ENCODE assay signal across 14 cellular contexts in the genomic region with DNA sequence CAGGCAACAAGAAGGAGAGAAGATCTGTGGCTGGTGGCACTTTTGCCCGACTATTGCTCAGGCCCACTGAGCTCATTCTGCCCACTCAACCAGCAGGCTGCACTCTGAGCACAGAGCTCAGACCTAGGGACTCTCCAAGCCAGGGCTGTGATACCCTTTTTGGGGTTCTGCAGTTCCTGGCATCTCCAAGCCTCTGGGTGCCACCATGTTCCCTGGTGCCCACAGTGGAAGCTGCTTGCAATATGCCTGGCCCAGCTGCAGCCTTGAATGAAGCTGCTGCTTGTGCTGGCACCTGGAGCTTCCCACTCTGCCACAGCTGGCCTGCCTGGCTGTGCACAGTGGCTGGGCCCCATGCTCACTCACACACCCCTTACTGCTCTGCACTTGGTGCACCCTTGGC.
DNase-seq lines count a peak whose midpoint lies in the region; ATAC-seq and TF ChIP-seq lines count a peak whose summit lies in the region.
"Had no signal": no experiment of that assay in that cellular context is flagged by ENCODE, and none has a peak within 500 bp of the region (broad histone marks: within the 10 kb centered on the region; RNA-seq: fewer than 3 reads in every experiment).

No MANE protein-coding gene starts in this region.

- no peaks in the 10 kb centered on the region for H3K36me3 ChIP-seq in esophagus muscularis mucosa
- H3K36me3 ChIP-seq: HAP-1 had no signal

- ATAC-seq in activated CD8-positive, alpha-beta memory T cell treated with anti-CD3 and anti-CD28 coated beads, Interleukin-2, amount 10 ng/mL, durations not matched to agents 7 days and 5 days = no peak
- ATAC-seq in GM21723 (IDR thresholded peaks at IDR 0.05; ENCODE audit: unreplicated experiment) = no peak
- ATAC-seq: CD8-positive, alpha-beta T cell had no signal

- H3K4me3 Mint-ChIP-seq in activated CD8-positive, alpha-beta memory T cell treated with anti-CD3 and anti-CD28 coated beads, Interleukin-2, amount 10 ng/mL, durations not matched to agents 7 days and 5 days = no peak overlapping the region
- no peak overlapping the region for H3K4me3 Mint-ChIP-seq in osteocyte (ENCODE audit: unreplicated experiment)
- no peak overlapping the region for H3K4me3 Mint-ChIP-seq in activated T-cell treated with anti-CD3 and anti-CD28 coated beads, Interleukin-2, amount 50 U/mL, for 24 hours
- H3K4me3 Mint-ChIP-seq: B cell; CD8-positive, alpha-beta T cell had no signal

- H3K4me1 ChIP-seq in esophagus muscularis mucosa = no peaks in the 10 kb centered on the region
- H3K4me1 ChIP-seq: HAP-1 had no signal

- H3K4me3 ChIP-seq in esophagus muscularis mucosa = no peak overlapping the region
- H3K4me3 ChIP-seq: BLaER1 treated with 17β-estradiol and CSF1 and Interleukin-3, amounts not matched to agents 10 nM and 100 nM; HAP-1 had no signal

- H3K27me3 ChIP-seq in esophagus muscularis mucosa = peaks cover 0 to 13% (median 0%) of the 10 kb centered on the region in 4 donors
- H3K27me3 ChIP-seq: BLaER1 treated with 17β-estradiol and CSF1 and Interleukin-3, amounts not matched to agents 10 nM and 100 nM had no signal

- intact Hi-C loops in esophagus muscularis mucosa (cut with DNase I) = no loop called here

- H3K27ac Mint-ChIP-seq in activated CD8-positive, alpha-beta memory T cell treated with anti-CD3 and anti-CD28 coated beads, Interleukin-2, amount 10 ng/mL, durations not matched to agents 7 days and 5 days = no peak overlapping the region
- no peak overlapping the region for H3K27ac Mint-ChIP-seq in osteocyte (ENCODE audit: unreplicated experiment)
- no peak overlapping the region for H3K27ac Mint-ChIP-seq in activated T-cell treated with anti-CD3 and anti-CD28 coated beads, Interleukin-2, amount 50 U/mL, for 24 hours
- H3K27ac Mint-ChIP-seq: B cell; CD8-positive, alpha-beta T cell had no signal

- WGBS in esophagus muscularis mucosa = no CpG with 5 or more reads among the region's 1 CpG

- H3K27ac ChIP-seq in esophagus muscularis mucosa (replicated peaks in 1 of 4) = no peak overlapping the region
- H3K27ac ChIP-seq: BLaER1 treated with 17β-estradiol and CSF1 and Interleukin-3, amounts not matched to agents 10 nM and 100 nM; HL-60 had no signal

- no peak for TF ChIP-seq CTCF in esophagus muscularis mucosa (IDR thresholded peaks at IDR 0.05)
- no peak for TF ChIP-seq CTCF in osteocyte (IDR thresholded peaks at IDR 0.05)

- H3K9me3 Mint-ChIP-seq in activated CD8-positive, alpha-beta memory T cell treated with anti-CD3 and anti-CD28 coated beads, Interleukin-2, amount 10 ng/mL, durations not matched to agents 7 days and 5 days (ENCODE audit: low read depth) = no peaks in the 10 kb centered on the region
- no peaks in the 10 kb centered on the region for H3K9me3 Mint-ChIP-seq in osteocyte (ENCODE audit: unreplicated experiment)
- H3K9me3 Mint-ChIP-seq in activated T-cell treated with anti-CD3 and anti-CD28 coated beads, Interleukin-2, amount 50 U/mL, for 24 hours = peaks cover 5% of the 10 kb centered on the region
- H3K9me3 Mint-ChIP-seq: CD8-positive, alpha-beta T cell had no signal

- H3K4me1 Mint-ChIP-seq in activated CD8-positive, alpha-beta memory T cell treated with anti-CD3 and anti-CD28 coated beads, Interleukin-2, amount 10 ng/mL, durations not matched to agents 7 days and 5 days = no peaks in the 10 kb centered on the region
- H3K4me1 Mint-ChIP-seq in osteocyte (ENCODE audit: unreplicated experiment) = no peaks in the 10 kb centered on the region
- H3K4me1 Mint-ChIP-seq in activated T-cell treated with anti-CD3 and anti-CD28 coated beads, Interleukin-2, amount 50 U/mL, for 24 hours (ENCODE audit: low read depth) = peaks cover 2% of the 10 kb centered on the region
- H3K4me1 Mint-ChIP-seq: B cell had no signal

- H3K9me3 ChIP-seq in esophagus muscularis mucosa = no peaks in the 10 kb centered on the region
- H3K9me3 ChIP-seq: HAP-1 had no signal

- TF ChIP-seq POLR2A in esophagus muscularis mucosa (IDR thresholded peaks at IDR 0.05; ENCODE audit: low read depth) = no peak

- no peak for TF ChIP-seq EP300 in esophagus muscularis mucosa (IDR thresholded peaks at IDR 0.05)

- H3K36me3 Mint-ChIP-seq in activated CD8-positive, alpha-beta memory T cell treated with anti-CD3 and anti-CD28 coated beads, Interleukin-2, amount 10 ng/mL, durations not matched to agents 7 days and 5 days = no peaks in the 10 kb centered on the region
- H3K36me3 Mint-ChIP-seq in osteocyte (ENCODE audit: unreplicated experiment) = no peaks in the 10 kb centered on the region
- no peaks in the 10 kb centered on the region for H3K36me3 Mint-ChIP-seq in activated T-cell treated with anti-CD3 and anti-CD28 coated beads, Interleukin-2, amount 50 U/mL, for 24 hours (ENCODE audit: low read depth)
- H3K36me3 Mint-ChIP-seq: CD8-positive, alpha-beta T cell had no signal

- DNase-seq in activated CD8-positive, alpha-beta memory T cell treated with anti-CD3 and anti-CD28 coated beads, Interleukin-2, amount 10 ng/mL, durations not matched to agents 7 days and 5 days = peak; percentile 16
- DNase-seq in activated CD8-positive, alpha-beta memory T cell treated with anti-CD3 and anti-CD28 coated beads for 24 hours = no peak
- peak; percentile 55 for DNase-seq in esophagus muscularis mucosa (ENCODE audit: extremely low spot score)
- peak; percentile 75 for DNase-seq in osteocyte (ENCODE audit: extremely low spot score, unreplicated experiment)
- DNase-seq in activated T-cell treated with anti-CD3 and anti-CD28 coated beads, Interleukin-2, amount 50 U/mL, for 24 hours = no peak
- DNase-seq: Calu3; CD8-positive, alpha-beta T cell; DMS79 treated with DMSO at 0.1 percent for 48 hours; GF-D8 had no signal

- H3K27me3 Mint-ChIP-seq in activated CD8-positive, alpha-beta memory T cell treated with anti-CD3 and anti-CD28 coated beads, Interleukin-2, amount 10 ng/mL, durations not matched to agents 7 days and 5 days = peaks cover 6% of the 10 kb centered on the region
- peaks cover 20% of the 10 kb centered on the region for H3K27me3 Mint-ChIP-seq in osteocyte (ENCODE audit: unreplicated experiment)
- peaks cover 16% of the 10 kb centered on the region for H3K27me3 Mint-ChIP-seq in activated T-cell treated with anti-CD3 and anti-CD28 coated beads, Interleukin-2, amount 50 U/mL, for 24 hours
- H3K27me3 Mint-ChIP-seq: B cell had no signal

- CTCF ChIA-PET in activated CD8-positive, alpha-beta memory T cell treated with anti-CD3 and anti-CD28 coated beads, Interleukin-2, amount 10 ng/mL, durations not matched to agents 7 days and 5 days (lab: Charles Lee) = no interaction called here

Comparison
In these comparisons a context has a peak if more than half of its experiments do, and no peak if none do; other contexts are left out.
1. DNase-seq: peak in activated CD8-positive, alpha-beta memory T cell treated with anti-CD3 and anti-CD28 coated beads, Interleukin-2, amount 10 ng/mL, durations not matched to agents 7 days and 5 days (single experiment), esophagus muscularis mucosa (single experiment) and osteocyte (single experiment); none in activated CD8-positive, alpha-beta memory T cell treated with anti-CD3 and anti-CD28 coated beads for 24 hours (single experiment) and activated T-cell treated with anti-CD3 and anti-CD28 coated beads, Interleukin-2, amount 50 U/mL, for 24 hours (single experiment).